In the genomic region with DNA sequence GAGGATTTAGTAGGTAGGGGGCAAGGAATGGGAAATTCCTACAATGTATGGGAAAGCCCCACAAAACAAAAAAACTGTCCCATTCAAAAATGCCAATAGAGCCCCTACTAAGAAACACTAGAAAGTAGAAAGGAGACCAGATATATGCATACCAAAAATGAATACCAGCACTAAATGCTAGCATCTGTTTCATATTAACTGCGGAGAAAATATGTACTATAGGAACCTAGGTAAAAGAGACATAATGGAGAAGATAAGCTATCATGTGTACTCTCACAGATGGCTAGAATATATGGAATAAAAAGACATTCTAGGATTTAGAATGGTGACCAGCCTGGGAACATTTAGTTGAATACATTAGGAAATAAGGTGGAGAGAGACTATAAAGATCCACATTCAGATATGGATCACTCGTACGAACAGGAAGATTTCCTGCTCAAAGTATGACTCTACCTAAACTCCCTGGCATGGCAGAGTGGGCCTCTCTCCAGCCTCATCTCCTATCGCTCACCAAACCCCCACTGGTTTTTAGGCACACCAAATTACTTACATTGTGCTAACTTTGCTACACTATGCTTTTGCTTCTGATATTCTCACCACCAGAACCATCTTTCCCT, we compare ENCODE assay signal across 18 cellular contexts. TPM values are rescaled to one million over a fixed set of nuclear protein-coding genes. Genes with fewer than 3 reads are reported as not detected.
DNase-seq lines count a peak whose midpoint lies in the region; ATAC-seq, FAIRE-seq and TF ChIP-seq lines count a peak whose summit lies in the region.
"Had no signal": no experiment of that assay in that cellular context is flagged by ENCODE, and none has a peak within 500 bp of the region (broad histone marks: within the 10 kb centered on the region; RNA-seq: fewer than 3 reads in every experiment).

No MANE protein-coding gene starts in this region.

- H3K27ac ChIP-seq in keratinocyte (ENCODE audit: control insufficient read depth, insufficient read depth, low read length) (no peak overlapping the region), substantia nigra (ENCODE audit: low read depth, low read length, poor library complexity, severe bottlenecking) (no peak overlapping the region)
- H3K27ac ChIP-seq: BLaER1 treated with 17β-estradiol and CSF1 and Interleukin-3, amounts not matched to agents 10 nM and 100 nM; KMS-11 had no signal

- peaks cover 61% of the 10 kb centered on the region for H3K36me3 Mint-ChIP-seq in stimulated activated memory B cell treated with anti-CD40 and anti-IgM and Interleukin-4, amounts not matched to agents 10 μg/mL and 1 μg/mL and 100 μg/mL, for 72 hours

- H3K27me3 ChIP-seq in keratinocyte (ENCODE audit: control insufficient read depth, extremely low read depth, insufficient read depth, low read length), result no peaks in the 10 kb centered on the region
- H3K27me3 ChIP-seq: BLaER1 treated with 17β-estradiol and CSF1 and Interleukin-3, amounts not matched to agents 10 nM and 100 nM had no signal

- H3K27ac Mint-ChIP-seq in stimulated activated memory B cell treated with anti-CD40 and anti-IgM and Interleukin-4, amounts not matched to agents 10 μg/mL and 1 μg/mL and 100 μg/mL, for 72 hours, result peak overlapping the region; percentile 46

- peaks cover 4% of the 10 kb centered on the region for H3K4me1 ChIP-seq in keratinocyte (ENCODE audit: control insufficient read depth, extremely low read depth, insufficient read depth, low read length)
- H3K4me1 ChIP-seq: BLaER1 treated with 17β-estradiol and CSF1 and Interleukin-3, amounts not matched to agents 10 nM and 100 nM had no signal

- peaks cover 27% of the 10 kb centered on the region for H3K4me1 Mint-ChIP-seq in stimulated activated memory B cell treated with anti-CD40 and anti-IgM and Interleukin-4, amounts not matched to agents 10 μg/mL and 1 μg/mL and 100 μg/mL, for 72 hours

- DNase-seq in HT-29 (ENCODE audit: low spot score) (peak; percentile 37), keratinocyte (ENCODE audit: low read depth, low spot score) (no peak), substantia nigra (lab: John Stamatoyannopoulos, UW) (no peak), GM19238 (ENCODE audit: insufficient read length, low spot score) (no peak), COLO829 (ENCODE audit: low spot score) (no peak)
- DNase-seq: DMS79; H7; NCI-H1436; NCI-H1930; NCI-H2171; NCI-H446 treated with DMSO at 0.1 percent for 48 hours; NCI-H748 treated with DMSO at 0.1 percent for 48 hours; NK-92 treated with Interleukin-12 subunit alpha and Interleukin-12 subunit beta, amount 100 ng/mL, for 24 hours had no signal

- dilution Hi-C loops in keratinocyte (cut with MboI; ENCODE audit: extremely low pct_ligation_motif_present, low sequenced_read_pairs), result no loop called here

- no peaks in the 10 kb centered on the region for H3K9me1 ChIP-seq in keratinocyte (ENCODE audit: control insufficient read depth, extremely low read depth, insufficient read depth, low read length)

- H3K9me3 ChIP-seq in keratinocyte (ENCODE audit: control insufficient read depth, low read depth, low read length), result no peaks in the 10 kb centered on the region
- H3K9me3 ChIP-seq: BLaER1 treated with 17β-estradiol and CSF1 and Interleukin-3, amounts not matched to agents 10 nM and 100 nM had no signal

- H3K4me3 Mint-ChIP-seq in stimulated activated memory B cell treated with anti-CD40 and anti-IgM and Interleukin-4, amounts not matched to agents 10 μg/mL and 1 μg/mL and 100 μg/mL, for 72 hours, result no peak overlapping the region

- no peak overlapping the region for H2AFZ ChIP-seq in keratinocyte (ENCODE audit: control insufficient read depth, low read length)

- FAIRE-seq in keratinocyte (lab: Jason Lieb, UNC), result peak; percentile 5

- H3K27me3 Mint-ChIP-seq in stimulated activated memory B cell treated with anti-CD40 and anti-IgM and Interleukin-4, amounts not matched to agents 10 μg/mL and 1 μg/mL and 100 μg/mL, for 72 hours, result no peaks in the 10 kb centered on the region

- peak; percentile 69 for ATAC-seq in SK-N-SH treated with all-trans-retinoic acid at 6 μM for 48 hours
- no peak for ATAC-seq in stimulated activated memory B cell treated with anti-CD40 and anti-IgM and Interleukin-4, amounts not matched to agents 10 μg/mL and 1 μg/mL and 100 μg/mL, for 72 hours
- ATAC-seq: Right ventricle myocardium inferior had no signal

- peaks cover 36% of the 10 kb centered on the region for H3K79me2 ChIP-seq in keratinocyte (ENCODE audit: control insufficient read depth, insufficient read depth, low read length)

- no peak overlapping the region for H3K9ac ChIP-seq in keratinocyte (ENCODE audit: control insufficient read depth, extremely low read depth, insufficient read depth, low read length)
- H3K9ac ChIP-seq: BLaER1 treated with 17β-estradiol and CSF1 and Interleukin-3, amounts not matched to agents 10 nM and 100 nM; KMS-11 had no signal

- no peak for TF ChIP-seq CTCF in keratinocyte (optimal IDR thresholded peaks at IDR 0.05 in 1 of 3, IDR thresholded peaks at IDR 0.05 in 1 of 3, conservative IDR thresholded peaks at IDR 0.05 in 1 of 3; ENCODE audit: extremely low read depth in 1 of 3, insufficient read depth in 2 of 3, low read length in 3 of 3)

- no peak overlapping the region for H3K4me3 ChIP-seq in keratinocyte (ENCODE audit: control insufficient read depth in 2 of 3, extremely low read depth in 1 of 3, insufficient read depth in 2 of 3, low read depth in 1 of 3, low read length in 3 of 3)
- H3K4me3 ChIP-seq: BLaER1 treated with 17β-estradiol and CSF1 and Interleukin-3, amounts not matched to agents 10 nM and 100 nM had no signal

- H4K20me1 ChIP-seq in keratinocyte (ENCODE audit: control insufficient read depth, extremely low read depth, insufficient read depth, low read length), result peaks cover 3% of the 10 kb centered on the region

- H3K4me2 ChIP-seq in keratinocyte (ENCODE audit: control insufficient read depth, extremely low read depth, insufficient read depth, low read depth, low read length), result no peak overlapping the region
- H3K4me2 ChIP-seq: BLaER1 treated with 17β-estradiol and CSF1 and Interleukin-3, amounts not matched to agents 10 nM and 100 nM; KMS-11 had no signal

- H3K9me3 Mint-ChIP-seq in stimulated activated memory B cell treated with anti-CD40 and anti-IgM and Interleukin-4, amounts not matched to agents 10 μg/mL and 1 μg/mL and 100 μg/mL, for 72 hours, result no peaks in the 10 kb centered on the region

- peaks cover 4 to 8% of the 10 kb centered on the region in 2 experiments for H3K36me3 ChIP-seq in keratinocyte (ENCODE audit: control insufficient read depth in 2 of 2, extremely low read depth in 1 of 2, insufficient read depth in 2 of 2, low read length in 2 of 2)

TF ChIP-seq in SK-N-SH treated with all-trans-retinoic acid at 6 μM for 48 hours, 23 proteins besides CTCF, POLR2A, EP300 and RAD21 (continues in another document):
- TF ChIP-seq TOX (CRISPR knock-in tag; IDR thresholded peaks at IDR 0.05; ENCODE audit: borderline replicate concordance), result no peak
- TF ChIP-seq, protein P1, sequence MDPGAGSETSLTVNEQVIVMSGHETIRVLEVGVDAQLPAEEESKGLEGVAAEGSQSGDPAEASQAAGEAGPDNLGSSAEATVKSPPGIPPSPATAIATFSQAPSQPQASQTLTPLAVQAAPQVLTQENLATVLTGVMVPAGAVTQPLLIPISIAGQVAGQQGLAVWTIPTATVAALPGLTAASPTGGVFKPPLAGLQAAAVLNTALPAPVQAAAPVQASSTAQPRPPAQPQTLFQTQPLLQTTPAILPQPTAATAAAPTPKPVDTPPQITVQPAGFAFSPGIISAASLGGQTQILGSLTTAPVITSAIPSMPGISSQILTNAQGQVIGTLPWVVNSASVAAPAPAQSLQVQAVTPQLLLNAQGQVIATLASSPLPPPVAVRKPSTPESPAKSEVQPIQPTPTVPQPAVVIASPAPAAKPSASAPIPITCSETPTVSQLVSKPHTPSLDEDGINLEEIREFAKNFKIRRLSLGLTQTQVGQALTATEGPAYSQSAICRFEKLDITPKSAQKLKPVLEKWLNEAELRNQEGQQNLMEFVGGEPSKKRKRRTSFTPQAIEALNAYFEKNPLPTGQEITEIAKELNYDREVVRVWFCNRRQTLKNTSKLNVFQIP (CRISPR knock-in tag; IDR thresholded peaks at IDR 0.05; ENCODE audit: borderline replicate concordance, low read depth), result no peak
- TF ChIP-seq, protein P2, sequence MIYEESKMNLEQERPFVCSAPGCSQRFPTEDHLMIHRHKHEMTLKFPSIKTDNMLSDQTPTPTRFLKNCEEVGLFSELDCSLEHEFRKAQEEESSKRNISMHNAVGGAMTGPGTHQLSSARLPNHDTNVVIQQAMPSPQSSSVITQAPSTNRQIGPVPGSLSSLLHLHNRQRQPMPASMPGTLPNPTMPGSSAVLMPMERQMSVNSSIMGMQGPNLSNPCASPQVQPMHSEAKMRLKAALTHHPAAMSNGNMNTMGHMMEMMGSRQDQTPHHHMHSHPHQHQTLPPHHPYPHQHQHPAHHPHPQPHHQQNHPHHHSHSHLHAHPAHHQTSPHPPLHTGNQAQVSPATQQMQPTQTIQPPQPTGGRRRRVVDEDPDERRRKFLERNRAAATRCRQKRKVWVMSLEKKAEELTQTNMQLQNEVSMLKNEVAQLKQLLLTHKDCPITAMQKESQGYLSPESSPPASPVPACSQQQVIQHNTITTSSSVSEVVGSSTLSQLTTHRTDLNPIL (CRISPR knock-in tag; IDR thresholded peaks at IDR 0.05; ENCODE audit: low read depth), result no peak
- TF ChIP-seq, protein P3, sequence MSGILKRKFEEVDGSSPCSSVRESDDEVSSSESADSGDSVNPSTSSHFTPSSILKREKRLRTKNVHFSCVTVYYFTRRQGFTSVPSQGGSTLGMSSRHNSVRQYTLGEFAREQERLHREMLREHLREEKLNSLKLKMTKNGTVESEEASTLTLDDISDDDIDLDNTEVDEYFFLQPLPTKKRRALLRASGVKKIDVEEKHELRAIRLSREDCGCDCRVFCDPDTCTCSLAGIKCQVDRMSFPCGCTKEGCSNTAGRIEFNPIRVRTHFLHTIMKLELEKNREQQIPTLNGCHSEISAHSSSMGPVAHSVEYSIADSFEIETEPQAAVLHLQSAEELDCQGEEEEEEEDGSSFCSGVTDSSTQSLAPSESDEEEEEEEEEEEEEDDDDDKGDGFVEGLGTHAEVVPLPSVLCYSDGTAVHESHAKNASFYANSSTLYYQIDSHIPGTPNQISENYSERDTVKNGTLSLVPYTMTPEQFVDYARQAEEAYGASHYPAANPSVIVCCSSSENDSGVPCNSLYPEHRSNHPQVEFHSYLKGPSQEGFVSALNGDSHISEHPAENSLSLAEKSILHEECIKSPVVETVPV (CRISPR knock-in tag; IDR thresholded peaks at IDR 0.05), result no peak

RNA-seq across cellular contexts. Expression of a gene that starts 18.3 kb away (rescaled TPM):
- 3.7 and 4.5 TPM in 2 replicates for total RNA-seq in HT-29 (2014; rRNA removed; shearing (Covaris generic))
- 10.6 to 20.9 TPM (median 11.3 TPM) in 3 replicates for polyA plus RNA-seq in keratinocyte
- polyA plus RNA-seq in keratinocyte (2011; ENCODE audit: low read depth), result 7.2 TPM
- polyA plus RNA-seq in keratinocyte (2011; cell fraction: cytosol; rRNA removed), result 12.0 and 19.0 TPM in 2 replicates
- polyA plus RNA-seq in keratinocyte (2011; cell fraction: nucleus; rRNA removed), result 24.7 and 30.0 TPM in 2 replicates
- 12.3 and 24.9 TPM in 2 replicates for polyA plus RNA-seq in keratinocyte (2012; ENCODE audit: low replicate concordance)
- 5.1 to 10.2 TPM (median 7.0 TPM) in 3 replicates for polyA minus RNA-seq in keratinocyte
- 4.2 TPM for polyA minus RNA-seq in keratinocyte (2011; cell fraction: cytosol; rRNA and poly(A)+ RNA removed)
- 6.2 and 14.3 TPM in 2 replicates for polyA minus RNA-seq in keratinocyte (2011; cell fraction: nucleus; rRNA and poly(A)+ RNA removed)
